17 cellular contexts compared by ENCODE assay signal in the genomic region with DNA sequence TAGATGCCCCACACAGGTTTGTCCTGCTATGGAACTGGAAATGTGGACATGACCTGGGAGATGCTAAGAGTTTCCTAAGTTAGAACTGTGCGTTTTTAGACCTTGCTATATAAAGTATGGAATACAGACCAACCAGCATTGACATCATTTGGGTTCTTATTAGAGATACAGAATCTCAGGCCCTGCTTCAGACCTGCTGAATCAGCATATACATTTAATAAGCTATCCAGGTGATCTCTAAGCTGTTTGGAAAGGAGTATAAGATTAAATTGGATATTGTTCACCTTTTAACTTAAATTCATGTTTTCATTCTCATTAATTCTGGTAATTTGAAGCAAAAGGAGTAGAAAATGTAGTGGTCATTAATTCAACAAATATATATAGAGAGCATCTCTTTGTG. TPM values are rescaled to one million over a fixed set of nuclear protein-coding genes. Genes with fewer than 3 reads are reported as not detected.
A peak's percentile ranks its signal among the peaks of the same experiment; 100 is the strongest.
DNase-seq lines count a peak whose midpoint lies in the region; ATAC-seq, FAIRE-seq and TF ChIP-seq lines count a peak whose summit lies in the region.
"Had no signal": no experiment of that assay in that cellular context is flagged by ENCODE, and none has a peak within 500 bp of the region (broad histone marks: within the 10 kb centered on the region; RNA-seq: fewer than 3 reads in every experiment).

No MANE protein-coding gene starts in this region.

- H3K4me1 Mint-ChIP-seq in MCF 10A (ENCODE audit: insufficient read depth, unreplicated experiment) (peaks cover 29% of the 10 kb centered on the region), Calu3 (ENCODE audit: low read depth, unreplicated experiment) (no peaks in the 10 kb centered on the region)

- TF ChIP-seq CTCF in MCF 10A (IDR thresholded peaks at IDR 0.05; ENCODE audit: unreplicated experiment), result no peak
- no peak for TF ChIP-seq CTCF in mammary epithelial cell (conservative IDR thresholded peaks at IDR 0.05 in 1 of 2, IDR thresholded peaks at IDR 0.05 in 1 of 2; ENCODE audit: extremely low read depth in 1 of 2, insufficient read depth in 1 of 2, low read depth in 1 of 2, low read length in 2 of 2)
- TF ChIP-seq CTCF in Calu3 (IDR thresholded peaks at IDR 0.05; ENCODE audit: unreplicated experiment), result no peak
- TF ChIP-seq CTCF in K562 (IDR thresholded peaks at IDR 0.05 in 2 of 3, conservative IDR thresholded peaks at IDR 0.05 in 1 of 3; ENCODE audit: insufficient read depth in 2 of 3, low read depth in 1 of 3, low read length in 3 of 3), result no peak
- TF ChIP-seq CTCF in smooth muscle cell (IDR thresholded peaks at IDR 0.05; ENCODE audit: borderline replicate concordance, insufficient read depth, poor library complexity, severe bottlenecking), result no peak
- TF ChIP-seq CTCF in tibial artery (IDR thresholded peaks at IDR 0.05), result no peak

- POLR2A ChIA-PET in MCF 10A (lab: Yijun Ruan, JAX), result no interaction called here
- POLR2A ChIA-PET in K562 (lab: Yijun Ruan, JAX), result no interaction called here

- no peaks in the 10 kb centered on the region for H3K9me3 ChIP-seq in mammary epithelial cell (replicated peaks; ENCODE audit: insufficient read depth, low read length)
- H3K9me3 ChIP-seq in K562 (replicated peaks; ENCODE audit: control insufficient read depth, insufficient read depth, low read depth, low read length), result no peaks in the 10 kb centered on the region
- no peaks in the 10 kb centered on the region for H3K9me3 ChIP-seq in smooth muscle cell (replicated peaks; ENCODE audit: low read depth)
- H3K9me3 ChIP-seq in tibial artery, result no peaks in the 10 kb centered on the region
- H3K9me3 ChIP-seq: BE2C had no signal

- no peak overlapping the region for H3K4me2 ChIP-seq in mammary epithelial cell (ENCODE audit: insufficient read depth, low read depth, low read length)
- H3K4me2 ChIP-seq in K562 (ENCODE audit: insufficient read depth, low read length), result no peak overlapping the region
- peak overlapping the region; percentile 21 for H3K4me2 ChIP-seq in smooth muscle cell

- WGBS in mammary epithelial cell (ENCODE audit: low coverage, missing lambda C conversion rate), result 100% methylated on average over 1 of the region's 1 CpG
- 94% methylated on average over 1 of the region's 1 CpG for WGBS in K562 (ENCODE audit: insufficient coverage, low coverage, missing lambda C conversion rate)
- 100% methylated on average over 1 of the region's 1 CpG for WGBS in smooth muscle cell (ENCODE audit: low lambda C conversion rate)

- dilution Hi-C loops in mammary epithelial cell (cut with HindIII; ENCODE audit: low sequenced_read_pairs), result no loop called here

- H3K9me3 Mint-ChIP-seq in MCF 10A (ENCODE audit: unreplicated experiment), result no peaks in the 10 kb centered on the region
- no peaks in the 10 kb centered on the region for H3K9me3 Mint-ChIP-seq in Calu3 (ENCODE audit: low read depth, unreplicated experiment)
- H3K9me3 Mint-ChIP-seq: CD4-positive, alpha-beta memory T cell had no signal

- H2AFZ ChIP-seq in mammary epithelial cell (ENCODE audit: low read depth, low read length) (no peak overlapping the region), K562 (ENCODE audit: low read depth, low read length) (no peak overlapping the region), smooth muscle cell (ENCODE audit: low read depth) (no peak overlapping the region)

- H3K27me3 ChIP-seq in mammary epithelial cell (ENCODE audit: insufficient read depth, low read length) (no peaks in the 10 kb centered on the region), K562 (ENCODE audit: control insufficient read depth in 2 of 2, insufficient read depth in 2 of 2, low read length in 2 of 2) (no peaks in the 10 kb centered on the region), smooth muscle cell (ENCODE audit: low read depth) (no peaks in the 10 kb centered on the region), tibial artery (no peaks in the 10 kb centered on the region)
- H3K27me3 ChIP-seq: BE2C had no signal

- H3K36me3 ChIP-seq in mammary epithelial cell (ENCODE audit: insufficient read depth, low read length) (peaks cover 57% of the 10 kb centered on the region), K562 (ENCODE audit: control insufficient read depth, insufficient read depth, low read length) (peaks cover 100% of the 10 kb centered on the region), smooth muscle cell (ENCODE audit: low read depth) (peaks cover 23% of the 10 kb centered on the region), tibial artery (peaks cover 70 to 97% (median 94%) of the 10 kb centered on the region in 3 donors)

- H3K4me3 ChIP-seq in mammary epithelial cell (replicated peaks in 1 of 3; ENCODE audit: insufficient read depth in 1 of 3, low read depth in 2 of 3, low read length in 3 of 3) (no peak overlapping the region), K562 (no peak overlapping the region), smooth muscle cell (no peak overlapping the region), tibial artery (no peak overlapping the region)

- H3K9ac ChIP-seq in mammary epithelial cell (ENCODE audit: insufficient read depth, low read length) (no peak overlapping the region), K562 (ENCODE audit: insufficient read depth in 1 of 2, low read depth in 2 of 2, low read length in 2 of 2) (no peak overlapping the region), smooth muscle cell (ENCODE audit: low read depth) (peak overlapping the region; percentile 41)

- FAIRE-seq in K562 (lab: Jason Lieb, UNC), result no peak
- FAIRE-seq: D721Med, HTR-8/SVneo had no signal

- peak overlapping the region; percentile 81 for H3K27ac Mint-ChIP-seq in MCF 10A (ENCODE audit: low read depth, unreplicated experiment)
- H3K27ac Mint-ChIP-seq in Calu3 (ENCODE audit: unreplicated experiment), result peak overlapping the region; percentile 31

- H3K27ac ChIP-seq in mammary epithelial cell (ENCODE audit: insufficient read depth, low read depth, low read length), result no peak overlapping the region
- no peak overlapping the region for H3K27ac ChIP-seq in K562 (ENCODE audit: extremely low read depth, low read depth, low read length)
- H3K27ac ChIP-seq in smooth muscle cell (ENCODE audit: low read depth), result peak overlapping the region; percentile 78
- no peak overlapping the region for H3K27ac ChIP-seq in tibial artery
- H3K27ac ChIP-seq: C4-2B had no signal

- H3K4me1 ChIP-seq in mammary epithelial cell (ENCODE audit: insufficient read depth, low read length) (no peaks in the 10 kb centered on the region), K562 (replicated peaks in 1 of 2; ENCODE audit: control insufficient read depth in 2 of 2, insufficient read depth in 2 of 2, low read length in 2 of 2) (no peaks in the 10 kb centered on the region), smooth muscle cell (ENCODE audit: low read depth) (peaks cover 3% of the 10 kb centered on the region), tibial artery (no peaks in the 10 kb centered on the region)
- H3K4me1 ChIP-seq: BE2C had no signal

- ATAC-seq in K562, result no peak
- ATAC-seq in SK-N-SH treated with all-trans-retinoic acid at 6 μM for 48 hours, result no peak

- no peaks in the 10 kb centered on the region for H4K20me1 ChIP-seq in mammary epithelial cell (ENCODE audit: insufficient read depth, low read length)
- no peaks in the 10 kb centered on the region for H4K20me1 ChIP-seq in K562 (replicated peaks; ENCODE audit: control insufficient read depth, insufficient read depth, low read length)
- H4K20me1 ChIP-seq in smooth muscle cell (ENCODE audit: low read depth), result no peaks in the 10 kb centered on the region

- in situ Hi-C loops in mammary epithelial cell (cut with MboI; ENCODE audit: low sequenced_read_pairs in 2 of 2), result no loop called here
- in situ Hi-C loops in K562 (cut with MboI), result no loop called here

- H3K79me2 ChIP-seq in mammary epithelial cell (ENCODE audit: insufficient read depth, low read length) (peaks cover 45% of the 10 kb centered on the region), K562 (ENCODE audit: control insufficient read depth, insufficient read depth, low read length) (peaks cover 10% of the 10 kb centered on the region), smooth muscle cell (ENCODE audit: low read depth) (no peaks in the 10 kb centered on the region)

- CTCF ChIA-PET in MCF 10A (lab: Yijun Ruan, JAX) (interaction anchor here (0.6 kb wide), 1 partner anchor 39 kb away, joined by 6 read pairs; no protein-coding TSS in a partner anchor), mammary epithelial cell (lab: Charles Lee; ENCODE audit: low non-redundant PET) (no interaction called here), Calu3 (lab: Charles Lee) (no interaction called here), K562 (lab: Yijun Ruan, JAX; ENCODE audit: low intra/inter-chr PET ratio) (interaction anchor here (0.7 kb wide), 1 partner anchor 37 kb away, joined by 3 read pairs; no protein-coding TSS in a partner anchor)

- BruUV-seq in MCF 10A (replicated peaks; lab: Mats Ljungman, UMichigan) (no TSS peak), mammary epithelial cell (replicated peaks; lab: Mats Ljungman, UMichigan) (no TSS peak), Calu3 (replicated peaks; lab: Mats Ljungman, UMichigan) (no TSS peak), K562 (replicated peaks; lab: Mats Ljungman, UMichigan) (no TSS peak)

- TF ChIP-seq EP300 in K562 (IDR thresholded peaks at IDR 0.05; ENCODE audit: low read length), result no peak

- TF ChIP-seq RAD21 in K562 (CRISPR knock-in tag; conservative IDR thresholded peaks at IDR 0.05 in 1 of 2, IDR thresholded peaks at IDR 0.05 in 1 of 2), result no peak

- no peaks in the 10 kb centered on the region for H3F3A ChIP-seq in smooth muscle cell (ENCODE audit: low read depth)

- no peak for TF ChIP-seq POLR2A in K562 (conservative IDR thresholded peaks at IDR 0.05)

- intact Hi-C loops in MCF 10A (cut with micrococcal nuclease) (no loop called here), mammary epithelial cell (cut with micrococcal nuclease) (no loop called here), Calu3 (cut with micrococcal nuclease; ENCODE audit: unreplicated experiment) (no loop called here), K562 (cut with micrococcal nuclease) (no loop called here), tibial artery (cut with DNase I; ENCODE audit: low total_unique reads) (no loop called here)

- peaks cover 96% of the 10 kb centered on the region for H3K36me3 Mint-ChIP-seq in MCF 10A (ENCODE audit: insufficient read depth, unreplicated experiment)
- H3K36me3 Mint-ChIP-seq in Calu3 (ENCODE audit: insufficient read depth, unreplicated experiment), result peaks cover 56% of the 10 kb centered on the region

- H3K4me3 Mint-ChIP-seq in MCF 10A (ENCODE audit: unreplicated experiment), result no peak overlapping the region
- H3K4me3 Mint-ChIP-seq in Calu3 (ENCODE audit: low read depth, unreplicated experiment), result no peak overlapping the region
- H3K4me3 Mint-ChIP-seq: CD4-positive, alpha-beta memory T cell had no signal

- no peak for DNase-seq in MCF 10A (ENCODE audit: unreplicated experiment)
- DNase-seq in mammary epithelial cell, result no peak
- no peak for DNase-seq in Calu3
- no peak for DNase-seq in K562 (ENCODE audit: extremely low read depth in 1 of 4, low spot score in 3 of 4)
- DNase-seq in smooth muscle cell (lab: John Stamatoyannopoulos, UW; ENCODE audit: unreplicated experiment), result no peak
- no peak for DNase-seq in GOT3 (lab: John Stamatoyannopoulos, UW)
- DNase-seq in tibial artery, result no peak
- DNase-seq: BE2C; CD4-positive, alpha-beta memory T cell; DMS153; DMS79 treated with DMSO at 0.1 percent for 48 hours; EL; HCEC 1CT had no signal

- H3K9me1 ChIP-seq in K562 (ENCODE audit: control insufficient read depth, insufficient read depth, low read length), result no peaks in the 10 kb centered on the region

- H3K27me3 Mint-ChIP-seq in MCF 10A (ENCODE audit: insufficient read depth, unreplicated experiment) (no peaks in the 10 kb centered on the region), Calu3 (ENCODE audit: unreplicated experiment) (no peaks in the 10 kb centered on the region)
- H3K27me3 Mint-ChIP-seq: CD4-positive, alpha-beta memory T cell had no signal

RNA-seq across cellular contexts. Expression of a gene that starts 6.9 kb away (rescaled TPM):
- total RNA-seq in MCF 10A (2022), result 2.4 and 2.9 TPM in 2 replicates
- total RNA-seq in mammary epithelial cell, result 1 to 10 TPM; 2.2 to 3.0 TPM
- polyA plus RNA-seq in mammary epithelial cell, result 0.46 TPM
- polyA minus RNA-seq in mammary epithelial cell, result not detected
- 4.3 and 5.2 TPM in 2 replicates for total RNA-seq in Calu3 (2022)
- total RNA-seq in K562 (2011; cell fraction: chromatin; rRNA removed; ENCODE audit: low replicate concordance), result 7.6 and 18.0 TPM in 2 replicates
- 4.8 and 6.6 TPM in 2 replicates for total RNA-seq in K562 (2011; cell fraction: nucleolus; rRNA removed)
- 15.2 and 24.6 TPM in 2 replicates for total RNA-seq in K562 (2011; cell fraction: nucleoplasm; rRNA removed)
- total RNA-seq in K562 (2014; rRNA removed), result 1.2 and 1.7 TPM in 2 replicates
- 4.3 and 4.9 TPM in 2 replicates for total RNA-seq in K562 (2014; rRNA removed; fragmentation: Illumina TruSeq; extraction: Trizol)
- 4.6 and 5.0 TPM in 2 replicates for total RNA-seq in K562 (2015; rRNA removed; fragmentation: Illumina TruSeq; extraction: Trizol)
- total RNA-seq in K562 (2021), result 3.1 and 3.2 TPM in 2 replicates
- polyA plus RNA-seq in K562 (2011; rRNA removed), result 1.6 and 1.7 TPM in 2 replicates
- 0.40 and 0.68 TPM in 2 replicates for polyA plus RNA-seq in K562 (2011; cell fraction: cytosol; rRNA removed)
- polyA plus RNA-seq in K562 (2011; cell fraction: nucleus; rRNA removed), result 4.3 and 7.2 TPM in 2 replicates
- 1.6 and 2.0 TPM in 2 replicates for polyA plus RNA-seq in K562 (2012)
- polyA plus RNA-seq in K562 (2014; fragmentation: Illumina TruSeq; extraction: Trizol), result 2.2 and 2.9 TPM in 2 replicates
- polyA plus RNA-seq in K562 (2014; fragmentation: Nextera tagmentation; extraction: Ambion mirVana), result under 1 TPM; 0.17 to 0.71 TPM
- polyA plus RNA-seq in K562 (2014; rRNA removed), result 1.2 and 2.3 TPM in 2 replicates
- 6.6 and 8.3 TPM in 2 replicates for polyA minus RNA-seq in K562 (2011; rRNA and poly(A)+ RNA removed)
- polyA minus RNA-seq in K562 (2011; cell fraction: cytosol; rRNA and poly(A)+ RNA removed), result 0.57 TPM in 1 of 2 replicates, not detected in the other
- 15.8 and 28.9 TPM in 2 replicates for polyA minus RNA-seq in K562 (2011; cell fraction: nucleus; rRNA and poly(A)+ RNA removed)
- total RNA-seq in smooth muscle cell, result 2.2 and 3.9 TPM in 2 replicates
- polyA plus RNA-seq in smooth muscle cell, result 0.45 and 0.66 TPM in 2 replicates

RNA-seq across cellular contexts. Expression of a gene that starts 36.7 kb away (rescaled TPM):
- total RNA-seq in MCF 10A (2022), result 72.9 and 86.2 TPM in 2 replicates
- 10 to 100 TPM; 48.5 to 72.2 TPM for total RNA-seq in mammary epithelial cell
- polyA plus RNA-seq in mammary epithelial cell, result 24.4 TPM
- polyA minus RNA-seq in mammary epithelial cell, result 39.6 TPM
- 61.5 and 61.7 TPM in 2 replicates for total RNA-seq in Calu3 (2022)
- 13.7 and 41.3 TPM in 2 replicates for total RNA-seq in K562 (2011; cell fraction: chromatin; rRNA removed; ENCODE audit: low replicate concordance)
- 9.2 and 13.2 TPM in 2 replicates for total RNA-seq in K562 (2011; cell fraction: nucleolus; rRNA removed)
- 26.3 and 41.2 TPM in 2 replicates for total RNA-seq in K562 (2011; cell fraction: nucleoplasm; rRNA removed)
- 33.3 and 33.4 TPM in 2 replicates for total RNA-seq in K562 (2014; rRNA removed)
- total RNA-seq in K562 (2014; rRNA removed; fragmentation: Illumina TruSeq; extraction: Trizol), result 46.4 and 52.1 TPM in 2 replicates
- 54.2 and 56.7 TPM in 2 replicates for total RNA-seq in K562 (2015; rRNA removed; fragmentation: Illumina TruSeq; extraction: Trizol)
- 42.9 and 47.3 TPM in 2 replicates for total RNA-seq in K562 (2021)
- 25.8 and 34.0 TPM in 2 replicates for polyA plus RNA-seq in K562 (2011; rRNA removed)
- 9.3 and 19.5 TPM in 2 replicates for polyA plus RNA-seq in K562 (2011; cell fraction: cytosol; rRNA removed)
- 22.8 and 28.5 TPM in 2 replicates for polyA plus RNA-seq in K562 (2011; cell fraction: nucleus; rRNA removed)
- polyA plus RNA-seq in K562 (2012), result 24.4 and 28.5 TPM in 2 replicates
- 47.5 and 58.3 TPM in 2 replicates for polyA plus RNA-seq in K562 (2014; fragmentation: Illumina TruSeq; extraction: Trizol)
- 10 to 100 TPM; 17.6 to 25.9 TPM for polyA plus RNA-seq in K562 (2014; fragmentation: Nextera tagmentation; extraction: Ambion mirVana)
- 32.5 and 32.8 TPM in 2 replicates for polyA plus RNA-seq in K562 (2014; rRNA removed)
- 43.6 and 46.0 TPM in 2 replicates for polyA minus RNA-seq in K562 (2011; rRNA and poly(A)+ RNA removed)
- 13.8 and 20.1 TPM in 2 replicates for polyA minus RNA-seq in K562 (2011; cell fraction: cytosol; rRNA and poly(A)+ RNA removed)
- 22.5 and 37.9 TPM in 2 replicates for polyA minus RNA-seq in K562 (2011; cell fraction: nucleus; rRNA and poly(A)+ RNA removed)
- 43.0 and 47.4 TPM in 2 replicates for total RNA-seq in smooth muscle cell
- polyA plus RNA-seq in smooth muscle cell, result 14.5 and 16.9 TPM in 2 replicates

RNA-seq across cellular contexts. Expression of a gene that starts 39.9 kb away (rescaled TPM):
- 7.6 and 7.8 TPM in 2 replicates for total RNA-seq in MCF 10A (2022)
- 10 to 100 TPM in 1 of 2 donors, 1 to 10 TPM in 1; 8.7 to 18.8 TPM for total RNA-seq in mammary epithelial cell
- polyA plus RNA-seq in mammary epithelial cell, result 68.1 TPM
- 61.3 TPM for polyA minus RNA-seq in mammary epithelial cell
- total RNA-seq in Calu3 (2022), result 4.0 and 6.0 TPM in 2 replicates
- total RNA-seq in K562 (2011; cell fraction: chromatin; rRNA removed; ENCODE audit: low replicate concordance), result 3.4 and 7.0 TPM in 2 replicates
- 3.0 and 3.6 TPM in 2 replicates for total RNA-seq in K562 (2011; cell fraction: nucleolus; rRNA removed)
- total RNA-seq in K562 (2011; cell fraction: nucleoplasm; rRNA removed), result 3.1 and 3.7 TPM in 2 replicates
- 0.73 and 0.94 TPM in 2 replicates for total RNA-seq in K562 (2014; rRNA removed)
- 1.3 and 1.7 TPM in 2 replicates for total RNA-seq in K562 (2014; rRNA removed; fragmentation: Illumina TruSeq; extraction: Trizol)
- 2.0 and 2.4 TPM in 2 replicates for total RNA-seq in K562 (2015; rRNA removed; fragmentation: Illumina TruSeq; extraction: Trizol)
- 1.7 and 1.8 TPM in 2 replicates for total RNA-seq in K562 (2021)
- 2.7 and 3.1 TPM in 2 replicates for polyA plus RNA-seq in K562 (2011; rRNA removed)
- polyA plus RNA-seq in K562 (2011; cell fraction: cytosol; rRNA removed), result 1.6 and 2.5 TPM in 2 replicates
- 6.8 and 7.3 TPM in 2 replicates for polyA plus RNA-seq in K562 (2011; cell fraction: nucleus; rRNA removed)
- polyA plus RNA-seq in K562 (2012), result 1.7 and 3.7 TPM in 2 replicates
- polyA plus RNA-seq in K562 (2014; fragmentation: Illumina TruSeq; extraction: Trizol), result 2.0 and 2.2 TPM in 2 replicates
- 1 to 10 TPM; 2.0 to 3.1 TPM for polyA plus RNA-seq in K562 (2014; fragmentation: Nextera tagmentation; extraction: Ambion mirVana)
- 1.1 and 2.2 TPM in 2 replicates for polyA plus RNA-seq in K562 (2014; rRNA removed)
- 2.2 and 2.8 TPM in 2 replicates for polyA minus RNA-seq in K562 (2011; rRNA and poly(A)+ RNA removed)
- 1.0 TPM in 1 of 2 replicates, not detected in the other for polyA minus RNA-seq in K562 (2011; cell fraction: cytosol; rRNA and poly(A)+ RNA removed)
- polyA minus RNA-seq in K562 (2011; cell fraction: nucleus; rRNA and poly(A)+ RNA removed), result 3.1 and 5.0 TPM in 2 replicates
- total RNA-seq in smooth muscle cell, result 1.9 and 2.1 TPM in 2 replicates
- 2.7 and 4.0 TPM in 2 replicates for polyA plus RNA-seq in smooth muscle cell

Comparison
In these comparisons a context has a peak if more than half of its experiments do, and no peak if none do; other contexts are left out.
1. CTCF ChIA-PET loops: an anchor here in MCF 10A (0.6 kb wide) and K562 (0.7 kb wide); none called in mammary epithelial cell and Calu3.